1 cellular context compared by ENCODE assay signal in genomic region chr4:109465065-109465464, GRCh38.
TF ChIP-seq lines count a peak whose summit lies in the region.

No MANE protein-coding gene starts in this region.

TF ChIP-seq in H1, 55 proteins besides CTCF, POLR2A, EP300 and RAD21:
- TF ChIP-seq ATF3 (IDR thresholded peaks at IDR 0.05; ENCODE audit: insufficient read depth, low read depth, low read length): no peak
- TF ChIP-seq NRF1 (IDR thresholded peaks at IDR 0.05; ENCODE audit: low read depth, low read length): no peak
- no peak for TF ChIP-seq PHF8 (conservative IDR thresholded peaks at IDR 0.05; ENCODE audit: low read depth, low read length)
- no peak for TF ChIP-seq KDM5A (IDR thresholded peaks at IDR 0.05; ENCODE audit: low read length)
- TF ChIP-seq BRCA1 (IDR thresholded peaks at IDR 0.05; ENCODE audit: low read depth, low read length): no peak
- TF ChIP-seq HDAC2 (IDR thresholded peaks at IDR 0.05; ENCODE audit: borderline replicate concordance in 1 of 2, low read depth in 2 of 2, low read length in 2 of 2): no peak
- no peak for TF ChIP-seq POLR2AphosphoS5 (IDR thresholded peaks at IDR 0.05; ENCODE audit: low read depth, low read length)
- TF ChIP-seq ASH2L (IDR thresholded peaks at IDR 0.05; ENCODE audit: low read length): no peak
- no peak for TF ChIP-seq CBX5 (IDR thresholded peaks at IDR 0.05; ENCODE audit: low read depth, low read length)
- no peak for TF ChIP-seq SRF (IDR thresholded peaks at IDR 0.05; ENCODE audit: low read depth, low read length)
- TF ChIP-seq TEAD4 (IDR thresholded peaks at IDR 0.05; ENCODE audit: low read depth, low read length): no peak
- no peak for TF ChIP-seq ATF2 (IDR thresholded peaks at IDR 0.05; ENCODE audit: low read length)
- no peak for TF ChIP-seq BCL11A (IDR thresholded peaks at IDR 0.05; ENCODE audit: low read depth in 2 of 2, low read length in 2 of 2)
- TF ChIP-seq SP4 (IDR thresholded peaks at IDR 0.05; ENCODE audit: low read length): no peak
- no peak for TF ChIP-seq GABPA (IDR thresholded peaks at IDR 0.05; ENCODE audit: borderline replicate concordance, insufficient read depth, low read length)
- TF ChIP-seq JUND (IDR thresholded peaks at IDR 0.05; ENCODE audit: low read length): no peak
- no peak for TF ChIP-seq RNF2 (IDR thresholded peaks at IDR 0.05; ENCODE audit: borderline replicate concordance, low read depth, low read length, missing control alignments, poor library complexity, severe bottlenecking)
TF ChIP-seq in H1: peak in this region for 0.
